In the genomic region with DNA sequence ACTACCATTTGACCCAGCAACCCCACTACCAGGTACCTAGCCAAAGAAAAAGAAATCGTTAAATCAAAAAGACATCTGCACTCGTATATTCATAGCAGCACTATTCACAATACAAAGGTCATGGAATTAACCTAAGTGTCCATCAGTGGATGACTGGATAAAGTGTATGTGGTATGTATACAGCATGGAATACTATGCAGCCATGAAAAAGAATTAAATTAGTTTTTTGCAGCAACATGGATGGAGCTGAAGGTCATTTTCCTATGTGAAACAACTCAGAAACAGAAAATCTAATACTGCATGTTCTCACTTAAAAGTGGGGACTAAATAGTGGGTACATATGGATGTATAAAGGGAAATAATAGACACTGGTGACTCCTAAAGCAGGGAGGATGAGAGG, we compare ENCODE assay signal across 27 cellular contexts.
"Had no signal": no experiment of that assay in that cellular context is flagged by ENCODE, and none has a peak within 500 bp of the region (broad histone marks: within the 10 kb centered on the region; RNA-seq: fewer than 3 reads in every experiment).

No MANE protein-coding gene starts in this region.

- H3K36me3 ChIP-seq: stomach, suprapubic skin, thoracic aorta, thyroid gland, tibial artery, tibial nerve, transverse colon, upper lobe of left lung, upper lobe of right lung, uterus, vagina had no signal

- DNase-seq: stimulated activated CD4-positive, alpha-beta T cell treated with anti-CD3 and anti-CD28 coated beads, Interleukin-2, amount 100 ng/mL, for 48 hours; stimulated activated CD4-positive, alpha-beta T cell treated with anti-CD3 and anti-CD28 coated beads, Interleukin-4, amount 100 ng/mL, for 1 hour; stimulated activated CD4-positive, alpha-beta T cell treated with anti-CD3 and anti-CD28 coated beads, Interleukin-4, amount 100 ng/mL, for 24 hours; stimulated activated CD4-positive, alpha-beta T cell treated with anti-CD3 and anti-CD28 coated beads, Interleukin-4, amount 100 ng/mL, for 4 hours; stimulated activated CD8-positive, alpha-beta memory T cell treated with anti-CD3 and anti-CD28 coated beads, Interleukin-4, amount 100 ng/mL, for 48 hours; stimulated activated naive B cell treated with anti-CD40 and anti-IgM and Interleukin-4, amounts not matched to agents 10 μg/mL and 1 μg/mL and 100 μg/mL, for 72 hours; stimulated activated naive CD4-positive, alpha-beta T cell; stimulated activated naive CD4-positive, alpha-beta T cell treated with Interleukin-2 at 50 U/mL for 16 hours; stimulated activated naive CD8-positive, alpha-beta T cell treated with anti-CD3 and anti-CD28 coated beads, Interleukin-15, amount 100 ng/mL, for 72 hours; stimulated activated naive CD8-positive, alpha-beta T cell treated with anti-CD3 and anti-CD28 coated beads, Interleukin-15, Interleukin-2, amounts not matched to agents 100 U/mL and 50 U/mL, for 24 hours; stomach; substantia nigra; testis; thyroid gland; tibial artery; transverse colon; trophoblast cell; upper lobe of left lung; upper lobe of right lung; uterus had no signal

- FAIRE-seq: urothelium cell line had no signal

- ATAC-seq: stimulated activated effector memory CD8-positive, alpha-beta T cell treated with anti-CD3 and anti-CD28 coated beads, Interleukin-12 subunit alpha, Interleukin-12 subunit beta, amount 100 ng/mL, for 72 hours; stimulated activated memory B cell treated with anti-CD40 and anti-IgM and Interleukin-4, amounts not matched to agents 10 μg/mL and 1 μg/mL and 100 μg/mL, for 72 hours; stimulated activated naive B cell treated with anti-CD40 and anti-IgM and Interleukin-4, amounts not matched to agents 10 μg/mL and 1 μg/mL and 100 μg/mL, for 72 hours; stimulated activated naive CD8-positive, alpha-beta T cell treated with anti-CD3 and anti-CD28 coated beads, Interleukin-15, amount 100 ng/mL, for 72 hours; stimulated activated naive CD8-positive, alpha-beta T cell treated with anti-CD3 and anti-CD28 coated beads, Interleukin-15, Interleukin-2, amounts not matched to agents 100 U/mL and 50 U/mL, for 24 hours; upper lobe of right lung had no signal

- H3K27ac ChIP-seq: stomach, suprapubic skin, testis, thoracic aorta, thyroid gland, tibial artery, tibial nerve, transverse colon, upper lobe of left lung, upper lobe of right lung, uterus, vagina had no signal

- H3K27me3 ChIP-seq: stomach, suprapubic skin, testis, thyroid gland, tibial artery, tibial nerve, transverse colon, upper lobe of left lung, upper lobe of right lung, uterus, vagina had no signal

- H3K4me1 ChIP-seq: stomach, suprapubic skin, testis, thyroid gland, tibial artery, tibial nerve, transverse colon, upper lobe of left lung, upper lobe of right lung, uterus, vagina had no signal

- H3K9me3 ChIP-seq: stomach, suprapubic skin, testis, thoracic aorta, thyroid gland, transverse colon, upper lobe of left lung, uterus, vagina had no signal

- H3K4me3 ChIP-seq: stomach, suprapubic skin, testis, thoracic aorta, thyroid gland, tibial artery, tibial nerve, transverse colon, upper lobe of left lung, upper lobe of right lung, uterus, vagina had no signal
